ENCODE assay signal across 7 cellular contexts in genomic region chr17:17780941-17781590, GRCh38. TPM values are rescaled to one million over a fixed set of nuclear protein-coding genes. Genes with fewer than 3 reads are reported as not detected.
DNase-seq lines count a peak whose midpoint lies in the region; ATAC-seq and TF ChIP-seq lines count a peak whose summit lies in the region.

No MANE protein-coding gene starts in this region.

- H3K36me3 ChIP-seq in ES-I3 (ENCODE audit: insufficient read depth, low read length): no peaks in the 10 kb centered on the region

- no peak overlapping the region for H3K4me3 ChIP-seq in epithelial cell of esophagus (ENCODE audit: low read length)

- peak overlapping the region; percentile 68 for H3K9ac ChIP-seq in ES-I3 (ENCODE audit: low read depth, low read length)

- DNase-seq in NCI-H69 (lab: John Stamatoyannopoulos, UW): peak; percentile 82
- peak; percentile 52 for DNase-seq in epithelial cell of esophagus (ENCODE audit: low read depth)
- no peak for DNase-seq in omental fat pad (ENCODE audit: low spot score)
- no peak for DNase-seq in 8988T
- DNase-seq in GM19240 (ENCODE audit: insufficient read length, low spot score): no peak

- peaks cover 26% of the 10 kb centered on the region for H3K4me1 ChIP-seq in ES-I3 (ENCODE audit: insufficient read depth, low read length)

- TF ChIP-seq CTCF in epithelial cell of esophagus (IDR thresholded peaks at IDR 0.05; ENCODE audit: insufficient read depth, low read depth, low read length, missing control alignments): peak; percentile 40
- no peak for TF ChIP-seq CTCF in omental fat pad (IDR thresholded peaks at IDR 0.05)

- ATAC-seq in omental fat pad (ENCODE audit: low FRiP score) (peak; percentile 33), GM18505 (IDR thresholded peaks at IDR 0.05; ENCODE audit: unreplicated experiment) (no peak)

- H3K9me3 ChIP-seq in ES-I3 (ENCODE audit: control insufficient read depth, insufficient read depth, low read length): no peaks in the 10 kb centered on the region

- TF ChIP-seq POLR2A in GM18505 (IDR thresholded peaks at IDR 0.05; ENCODE audit: borderline replicate concordance, extremely low read depth, insufficient read depth, insufficient read length): no peak

RNA-seq across cellular contexts. Expression of gene SREBF1, which starts 55.7 kb away (rescaled TPM):
- total RNA-seq in omental fat pad: 100 to 1,000 TPM in 1 of 4 donors, 10 to 100 TPM in 3; 18.5 to 118 (median 31.2) TPM

Comparison
In these comparisons a context has a peak if more than half of its experiments do, and no peak if none do; other contexts are left out.
1. DNase-seq: peak in NCI-H69 (single experiment) and epithelial cell of esophagus (single experiment); none in omental fat pad (single experiment), 8988T (single experiment) and GM19240 (single experiment).